Comparison of ENCODE assay signal across 25 cellular contexts in genomic region chr5:157941616-157942015, GRCh38.
"Had no signal": no experiment of that assay in that cellular context is flagged by ENCODE, and none has a peak within 500 bp of the region (broad histone marks: within the 10 kb centered on the region; RNA-seq: fewer than 3 reads in every experiment).

No MANE protein-coding gene starts in this region.

- DNase-seq: effector memory CD4-positive, alpha-beta T cell; gastrocnemius medialis; immature natural killer cell; left colon; left ventricle myocardium superior; mesenchymal stem cell; midbrain; nucleus accumbens; pancreas; right cardiac atrium; small intestine; stimulated activated CD4-positive, alpha-beta T cell treated with anti-CD3 and anti-CD28 coated beads, Interleukin-12 subunit alpha, Interleukin-12 subunit beta, amount 100 ng/mL, for 4 hours; stimulated activated naive CD4-positive, alpha-beta T cell; stomach; substantia nigra; transverse colon had no signal

- FAIRE-seq: endometrium, keratinocyte, pancreas, small intestine had no signal

- ATAC-seq: gastrocnemius medialis; left colon; left ventricle myocardium superior; natural killer cell treated with Interleukin-12 subunit alpha and Interleukin-12 subunit beta and Interleukin-15 and Interleukin-18, amount 100 ng/mL, for 72 hours; pancreas; right cardiac atrium had no signal

- H3K4me1 ChIP-seq: esophagus muscularis mucosa, gastrocnemius medialis, neural progenitor cell, pancreas, stomach, transverse colon had no signal

- H3K4me3 ChIP-seq: esophagus muscularis mucosa, gastrocnemius medialis, lung, neural progenitor cell, pancreas, stomach, thoracic aorta, transverse colon had no signal

- H3K4me2 ChIP-seq: neural progenitor cell had no signal

- H3K36me3 Mint-ChIP-seq: immature natural killer cell; natural killer cell treated with Interleukin-12 subunit alpha and Interleukin-12 subunit beta and Interleukin-15 and Interleukin-18, amount 100 ng/mL, for 72 hours; neural progenitor cell had no signal

- H3K9ac ChIP-seq: neural progenitor cell had no signal

- H3K27ac ChIP-seq: epithelial cell of prostate, esophagus muscularis mucosa, gastrocnemius medialis, neural progenitor cell, pancreas, stomach, thoracic aorta, transverse colon had no signal

- H3K4me3 Mint-ChIP-seq: immature natural killer cell; natural killer cell treated with Interleukin-12 subunit alpha and Interleukin-12 subunit beta and Interleukin-15 and Interleukin-18, amount 100 ng/mL, for 72 hours; neural progenitor cell had no signal

- H3K9me3 ChIP-seq: esophagus muscularis mucosa, gastrocnemius medialis, pancreas, stomach, thoracic aorta, transverse colon had no signal

- H3K27me3 ChIP-seq: esophagus muscularis mucosa, gastrocnemius medialis, neural progenitor cell, pancreas, stomach, transverse colon had no signal

- H3K9me3 Mint-ChIP-seq: immature natural killer cell; natural killer cell treated with Interleukin-12 subunit alpha and Interleukin-12 subunit beta and Interleukin-15 and Interleukin-18, amount 100 ng/mL, for 72 hours; neural progenitor cell had no signal

- H2AFZ ChIP-seq: neural progenitor cell had no signal

- H3K27ac Mint-ChIP-seq: immature natural killer cell; natural killer cell treated with Interleukin-12 subunit alpha and Interleukin-12 subunit beta and Interleukin-15 and Interleukin-18, amount 100 ng/mL, for 72 hours; neural progenitor cell; progenitor cell of endocrine pancreas had no signal

- H3K4me1 Mint-ChIP-seq: immature natural killer cell had no signal

- H3K36me3 ChIP-seq: esophagus muscularis mucosa, gastrocnemius medialis, neural progenitor cell, pancreas, stomach, thoracic aorta, transverse colon had no signal
